ENCODE assay signal across 14 cellular contexts in genomic region chr19:1123381-1123780, GRCh38. TPM values are rescaled to one million over a fixed set of nuclear protein-coding genes. Genes with fewer than 3 reads are reported as not detected.
DNase-seq lines count a peak whose midpoint lies in the region; ATAC-seq, FAIRE-seq and TF ChIP-seq lines count a peak whose summit lies in the region.
"Had no signal": no experiment of that assay in that cellular context is flagged by ENCODE, and none has a peak within 500 bp of the region (broad histone marks: within the 10 kb centered on the region; RNA-seq: fewer than 3 reads in every experiment).

No MANE protein-coding gene starts in this region.

- DNase-seq in HCT116 (ENCODE audit: low read depth, low spot score): no peak
- DNase-seq in T-helper 17 cell: no peak
- DNase-seq in kidney: peak; percentile 75
- no peak for DNase-seq in stimulated activated effector memory CD8-positive, alpha-beta T cell treated with anti-CD3 and anti-CD28 coated beads, Interleukin-12 subunit alpha, Interleukin-12 subunit beta, amount 100 ng/mL, for 72 hours (ENCODE audit: low spot score in 2 of 2)
- no peak for DNase-seq in NOMO-1 treated with dmso at 0.1 percent for 144 hours (lab: John Stamatoyannopoulos, UW; ENCODE audit: unreplicated experiment)
- no peak for DNase-seq in DMS79 (lab: John Stamatoyannopoulos, UW)
- DNase-seq: CD4-positive, CD25-positive, alpha-beta regulatory T cell; NCI-H1105; NCI-H1694; NCI-H2081 treated with DMSO at 0.1 percent for 48 hours; NCI-H446 treated with DMSO at 0.1 percent for 48 hours; RPMI8226 had no signal

- RAD21 ChIA-PET in HCT116 (lab: Charles Lee; ENCODE audit: low non-redundant PET in 1 of 2, low total read pairs in 2 of 2, uncharacterized antibody in 2 of 2, unreplicated experiment in 2 of 2): interaction anchor here in 1 of 2 experiments (1.5 kb wide), 1 partner anchor 10 kb away, joined by 5 read pairs; no protein-coding TSS in a partner anchor

- H3K4me3 ChIP-seq in HCT116 (replicated peaks in 1 of 2; ENCODE audit: low read depth in 1 of 2, low read length in 2 of 2): no peak overlapping the region
- H3K4me3 ChIP-seq in kidney (ENCODE audit: low read length in 2 of 2): no peak overlapping the region

- peaks cover 12% of the 10 kb centered on the region; the same call in 1 of the 2 replicates for H3K79me2 ChIP-seq in HCT116 (ENCODE audit: insufficient read depth, low read length)

- H4K20me1 ChIP-seq in HCT116 (ENCODE audit: insufficient read depth): no peaks in the 10 kb centered on the region

- H3K4me1 Mint-ChIP-seq in T-helper 17 cell: peaks cover 7% of the 10 kb centered on the region
- H3K4me1 Mint-ChIP-seq in stimulated activated effector memory CD8-positive, alpha-beta T cell treated with anti-CD3 and anti-CD28 coated beads, Interleukin-12 subunit alpha, Interleukin-12 subunit beta, amount 100 ng/mL, for 72 hours: peaks cover 20% of the 10 kb centered on the region
- H3K4me1 Mint-ChIP-seq: B cell had no signal

- CTCF ChIA-PET in HCT116 (lab: Charles Lee): interaction anchor here (1.5 kb wide), 1 partner anchor 10 kb away, joined by 5 read pairs; no protein-coding TSS in a partner anchor

- FAIRE-seq in kidney (lab: Jason Lieb, UNC): no peak

- H3K9me3 ChIP-seq in HCT116 (ENCODE audit: control insufficient read depth in 1 of 2, insufficient read depth in 1 of 2, low read depth in 1 of 2, low read length in 2 of 2) (no peaks in the 10 kb centered on the region), T-helper 17 cell (ENCODE audit: control insufficient read depth, low read length, poor library complexity, severe bottlenecking) (no peaks in the 10 kb centered on the region), kidney (ENCODE audit: control insufficient read depth in 1 of 2, low read length in 2 of 2) (no peaks in the 10 kb centered on the region)

- TF ChIP-seq POLR2A in HCT116 (IDR thresholded peaks at IDR 0.05; ENCODE audit: borderline replicate concordance, extremely low read depth, insufficient read depth, insufficient read length): no peak

- peak overlapping the region; percentile 27 for H3K27ac Mint-ChIP-seq in T-helper 17 cell
- H3K27ac Mint-ChIP-seq in stimulated activated effector memory CD8-positive, alpha-beta T cell treated with anti-CD3 and anti-CD28 coated beads, Interleukin-12 subunit alpha, Interleukin-12 subunit beta, amount 100 ng/mL, for 72 hours: peak overlapping the region; percentile 14
- H3K27ac Mint-ChIP-seq: B cell; CD4-positive, CD25-positive, alpha-beta regulatory T cell had no signal

- no peak overlapping the region for H3K4me3 Mint-ChIP-seq in T-helper 17 cell
- no peak overlapping the region for H3K4me3 Mint-ChIP-seq in stimulated activated effector memory CD8-positive, alpha-beta T cell treated with anti-CD3 and anti-CD28 coated beads, Interleukin-12 subunit alpha, Interleukin-12 subunit beta, amount 100 ng/mL, for 72 hours
- H3K4me3 Mint-ChIP-seq: B cell; CD4-positive, CD25-positive, alpha-beta regulatory T cell had no signal

- H3K36me3 ChIP-seq in HCT116 (ENCODE audit: control insufficient read depth in 1 of 2, insufficient read depth in 2 of 2, low read length in 2 of 2) (peaks cover 15 to 51% of the 10 kb centered on the region in 2 experiments; a peak in 3 of 4 replicates), kidney (ENCODE audit: control insufficient read depth in 1 of 2, insufficient read depth in 2 of 2, low read length in 2 of 2) (peaks cover 11 to 31% of the 10 kb centered on the region in 2 donors)

- ATAC-seq in HCT116 (peak; percentile 18), T-helper 17 cell (no peak), HG02970 (IDR thresholded peaks at IDR 0.05; ENCODE audit: low FRiP score, unreplicated experiment) (no peak)
- no peak for ATAC-seq in stimulated activated effector memory CD8-positive, alpha-beta T cell treated with anti-CD3 and anti-CD28 coated beads, Interleukin-12 subunit alpha, Interleukin-12 subunit beta, amount 100 ng/mL, for 72 hours

- H3K9me2 ChIP-seq in HCT116 (ENCODE audit: insufficient read depth): no peaks in the 10 kb centered on the region

- H3K9me3 Mint-ChIP-seq in stimulated activated effector memory CD8-positive, alpha-beta T cell treated with anti-CD3 and anti-CD28 coated beads, Interleukin-12 subunit alpha, Interleukin-12 subunit beta, amount 100 ng/mL, for 72 hours: no peaks in the 10 kb centered on the region
- H3K9me3 Mint-ChIP-seq: CD4-positive, CD25-positive, alpha-beta regulatory T cell had no signal

- H2AFZ ChIP-seq in HCT116 (ENCODE audit: low read depth, low read length, poor library complexity, severe bottlenecking): no peak overlapping the region

- intact Hi-C loops in HCT116 (cut with micrococcal nuclease) (no loop called here), kidney (cut with DNase I) (loop anchor here (10.0 kb wide), 1 partner anchor 61 kb away; no protein-coding TSS in a partner anchor)

- H3K4me1 ChIP-seq in HCT116 (ENCODE audit: control insufficient read depth in 1 of 2, insufficient read depth in 2 of 2, low read length in 2 of 2): peaks cover 0 to 13% of the 10 kb centered on the region in 2 experiments; a peak in 2 of 4 replicates
- H3K4me1 ChIP-seq in kidney (ENCODE audit: control insufficient read depth in 1 of 2, insufficient read depth in 1 of 2, low read depth in 1 of 2, low read length in 2 of 2): peaks cover 0 to 4% of the 10 kb centered on the region in 2 donors

- H3K27ac ChIP-seq in HCT116 (ENCODE audit: low read depth, low read length): peak overlapping the region; percentile 51; the same call in 1 of the 2 replicates
- H3K27ac ChIP-seq in kidney (ENCODE audit: low read depth in 2 of 2, low read length in 2 of 2): no peak overlapping the region

- BruUV-seq in HCT116 (replicated peaks; lab: Mats Ljungman, UMichigan): no TSS peak

- H3K4me2 ChIP-seq in HCT116 (ENCODE audit: low read length): no peak overlapping the region

- no peak for TF ChIP-seq RAD21 in HCT116 (IDR thresholded peaks at IDR 0.05; ENCODE audit: low read depth)

- POLR2A ChIA-PET in HCT116 (lab: Charles Lee): interaction anchor here (1.4 kb wide), 1 partner anchor 11 kb away, joined by 4 read pairs; no protein-coding TSS in a partner anchor

- H3K27me3 Mint-ChIP-seq in T-helper 17 cell: no peaks in the 10 kb centered on the region
- H3K27me3 Mint-ChIP-seq: B cell; CD4-positive, CD25-positive, alpha-beta regulatory T cell had no signal

- no peak for TF ChIP-seq CTCF in HCT116 (IDR thresholded peaks at IDR 0.05 in 2 of 3, conservative IDR thresholded peaks at IDR 0.05 in 1 of 3; ENCODE audit: borderline replicate concordance in 1 of 3, insufficient read depth in 1 of 3, low read depth in 2 of 3, low read length in 2 of 3)
- TF ChIP-seq CTCF in kidney (IDR thresholded peaks at IDR 0.05; ENCODE audit: borderline replicate concordance, extremely low read depth, insufficient read depth): no peak

- H3K9ac ChIP-seq in HCT116 (ENCODE audit: low read length) (no peak overlapping the region), kidney (ENCODE audit: low read length in 2 of 2) (no peak overlapping the region)

- H3K27me3 ChIP-seq in HCT116 (ENCODE audit: insufficient read depth, low read length): no peaks in the 10 kb centered on the region

- no peaks in the 10 kb centered on the region for H3K36me3 Mint-ChIP-seq in T-helper 17 cell (ENCODE audit: low read depth)
- H3K36me3 Mint-ChIP-seq in stimulated activated effector memory CD8-positive, alpha-beta T cell treated with anti-CD3 and anti-CD28 coated beads, Interleukin-12 subunit alpha, Interleukin-12 subunit beta, amount 100 ng/mL, for 72 hours: peaks cover 99% of the 10 kb centered on the region

TF ChIP-seq in HCT116, 20 proteins besides CTCF, POLR2A, EP300 and RAD21:
- TF ChIP-seq ZFX (IDR thresholded peaks at IDR 0.05) (no peak), POLR2AphosphoS5 (IDR thresholded peaks at IDR 0.05; ENCODE audit: low read depth, low read length) (no peak), JUND (IDR thresholded peaks at IDR 0.05) (no peak), ZBTB33 (IDR thresholded peaks at IDR 0.05; ENCODE audit: extremely low read depth, insufficient replicate concordance, low read length) (no peak)
TF ChIP-seq in HCT116: peak in this region for 0.

RNA-seq across cellular contexts. Expression of gene GPX4, which starts 19.6 kb away (rescaled TPM):
- total RNA-seq in HCT116 (2021; ENCODE audit: unreplicated experiment) (481 TPM), T-helper 17 cell (100 to 1,000 TPM; 184 to 187 TPM), kidney (268 TPM)
- polyA plus RNA-seq in HCT116 (2012): 810 and 823 TPM in 2 replicates
- 966 TPM for polyA plus RNA-seq in kidney (ENCODE audit: insufficient read depth, low read depth, low replicate concordance)

RNA-seq across cellular contexts. Expression of gene POLR2E, which starts 28.2 kb away (rescaled TPM):
- total RNA-seq in HCT116 (2021; ENCODE audit: unreplicated experiment) (281 TPM), T-helper 17 cell (10 to 100 TPM; 63.8 to 81.4 TPM), kidney (158 TPM)
- polyA plus RNA-seq in HCT116 (2012): 280 and 302 TPM in 2 replicates
- 189 TPM for polyA plus RNA-seq in kidney (ENCODE audit: insufficient read depth, low read depth, low replicate concordance)

RNA-seq across cellular contexts. Expression of gene SBNO2, which starts 50.7 kb away (rescaled TPM):
- total RNA-seq in HCT116 (2021; ENCODE audit: unreplicated experiment): 66.4 TPM
- polyA plus RNA-seq in HCT116 (2012): 35.8 and 46.2 TPM in 2 replicates
- total RNA-seq in T-helper 17 cell: 100 to 1,000 TPM in 1 of 2 donors, 10 to 100 TPM in 1; 85.4 to 106 TPM
- total RNA-seq in kidney: 156 TPM
- 12.2 TPM for polyA plus RNA-seq in kidney (ENCODE audit: insufficient read depth, low read depth, low replicate concordance)

RNA-seq across cellular contexts. Expression of gene ARHGAP45, which starts 56.4 kb away (rescaled TPM):
- total RNA-seq in HCT116 (2021; ENCODE audit: unreplicated experiment) (30.4 TPM), T-helper 17 cell (100 to 1,000 TPM; 603 to 646 TPM), kidney (50.0 TPM)
- polyA plus RNA-seq in HCT116 (2012): 26.5 and 29.8 TPM in 2 replicates
- polyA plus RNA-seq in kidney (ENCODE audit: insufficient read depth, low read depth, low replicate concordance): 11.8 TPM
